Comparison of ENCODE assay signal across 10 cellular contexts in genomic region chr6:149061933-149062332, GRCh38.
"Had no signal": no experiment of that assay in that cellular context is flagged by ENCODE, and none has a peak within 500 bp of the region (broad histone marks: within the 10 kb centered on the region; RNA-seq: fewer than 3 reads in every experiment).

No MANE protein-coding gene starts in this region.

- H3K27me3 ChIP-seq: breast epithelium, esophagus muscularis mucosa had no signal

- DNase-seq: activated CD4-positive, alpha-beta T cell treated with anti-CD3 and anti-CD28 coated beads, Interleukin-2, amount 50 U/mL, for 1 hour; activated effector memory CD4-positive, alpha-beta T cell treated with anti-CD3 and anti-CD28 coated beads, Interleukin-2, amount 50 U/mL, for 16 hours; activated T-cell treated with anti-CD3 and anti-CD28 coated beads, Interleukin-2, amount 50 U/mL, for 1 hour; mammary epithelial cell; stimulated activated CD4-positive, alpha-beta T cell treated with anti-CD3 and anti-CD28 coated beads, Interleukin-4, amount 100 ng/mL, for 4 hours had no signal

- H3K27ac ChIP-seq: breast epithelium, esophagus muscularis mucosa had no signal

- H3K36me3 ChIP-seq: breast epithelium, esophagus muscularis mucosa had no signal

- FAIRE-seq: colon, urothelium cell line had no signal

- ATAC-seq: activated naive CD4-positive, alpha-beta T cell treated with anti-CD3 and anti-CD28 coated beads, Interleukin-2, amount 50 U/mL, for 72 hours had no signal

- H3K9me3 ChIP-seq: breast epithelium, esophagus muscularis mucosa had no signal

- H3K4me3 ChIP-seq: breast epithelium, esophagus muscularis mucosa had no signal

- H3K27ac Mint-ChIP-seq: activated naive CD4-positive, alpha-beta T cell treated with anti-CD3 and anti-CD28 coated beads, Interleukin-2, amount 50 U/mL, for 72 hours had no signal

- H3K4me1 ChIP-seq: breast epithelium had no signal
